ENCODE assay signal across 9 cellular contexts in the genomic region with DNA sequence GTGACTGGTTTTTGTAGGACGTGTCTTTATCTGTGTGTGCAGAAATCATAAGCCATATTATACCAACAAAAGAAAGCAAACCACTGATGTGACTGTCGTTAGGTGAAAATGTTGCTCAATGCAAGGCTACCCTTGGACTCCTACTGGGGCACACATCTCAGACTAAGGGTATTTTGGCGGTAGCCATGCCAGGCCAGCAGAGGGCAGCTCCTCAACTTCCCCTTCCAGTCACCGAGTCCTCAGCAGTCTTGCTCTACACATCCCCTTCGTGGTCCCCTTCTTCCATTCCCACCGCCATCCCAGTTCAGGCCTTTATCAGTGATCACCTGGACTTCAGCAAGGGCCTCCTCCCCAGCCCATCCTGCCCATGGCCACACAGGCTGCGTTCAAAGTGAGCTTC.
A peak's percentile ranks its signal among the peaks of the same experiment; 100 is the strongest.
DNase-seq lines count a peak whose midpoint lies in the region; ATAC-seq and TF ChIP-seq lines count a peak whose summit lies in the region.
"Had no signal": no experiment of that assay in that cellular context is flagged by ENCODE, and none has a peak within 500 bp of the region (broad histone marks: within the 10 kb centered on the region; RNA-seq: fewer than 3 reads in every experiment).

No MANE protein-coding gene starts in this region.

- peaks cover 12% of the 10 kb centered on the region for H3K27me3 Mint-ChIP-seq in activated T-helper 17 cell treated with anti-CD3 and anti-CD28 coated beads, Interleukin-2, amount 50 U/mL, for 72 hours
- H3K27me3 Mint-ChIP-seq in natural killer cell treated with Interleukin-12 subunit alpha and Interleukin-12 subunit beta and Interleukin-15 and Interleukin-18, amount 100 ng/mL, for 72 hours: peaks cover 1 to 12% of the 10 kb centered on the region in 2 donors

- no peak overlapping the region for H3K27ac Mint-ChIP-seq in activated T-helper 17 cell treated with anti-CD3 and anti-CD28 coated beads, Interleukin-2, amount 50 U/mL, for 72 hours
- peak overlapping the region; percentile 5 to 14 for H3K27ac Mint-ChIP-seq in natural killer cell treated with Interleukin-12 subunit alpha and Interleukin-12 subunit beta and Interleukin-15 and Interleukin-18, amount 100 ng/mL, for 72 hours
- H3K27ac Mint-ChIP-seq: IgD-negative memory B cell had no signal

- peak; percentile 54 for TF ChIP-seq CTCF in LNCaP clone FGC (IDR thresholded peaks at IDR 0.05; ENCODE audit: control insufficient read depth, extremely low read depth, insufficient read depth)

- no peaks in the 10 kb centered on the region for H3K9me3 Mint-ChIP-seq in activated T-helper 17 cell treated with anti-CD3 and anti-CD28 coated beads, Interleukin-2, amount 50 U/mL, for 72 hours
- H3K9me3 Mint-ChIP-seq in natural killer cell treated with Interleukin-12 subunit alpha and Interleukin-12 subunit beta and Interleukin-15 and Interleukin-18, amount 100 ng/mL, for 72 hours: no peaks in the 10 kb centered on the region
- H3K9me3 Mint-ChIP-seq: IgD-negative memory B cell had no signal

- peak; percentile 19 for DNase-seq in NCI-H1694 (lab: John Stamatoyannopoulos, UW)
- no peak for DNase-seq in NCI-H1694 treated with DMSO at 0.1 percent for 48 hours (lab: John Stamatoyannopoulos, UW)
- no peak for DNase-seq in LNCaP clone FGC (ENCODE audit: low read depth)
- no peak for DNase-seq in natural killer cell treated with Interleukin-12 subunit alpha and Interleukin-12 subunit beta and Interleukin-15 and Interleukin-18, amount 100 ng/mL, for 72 hours (ENCODE audit: low spot score)
- no peak for DNase-seq in glomerular visceral epithelial cell (ENCODE audit: extremely low spot score)

- ATAC-seq in activated T-helper 17 cell treated with anti-CD3 and anti-CD28 coated beads, Interleukin-2, amount 50 U/mL, for 72 hours (replicated peaks): peak; percentile 45
- peak; percentile 67 to 70 for ATAC-seq in natural killer cell treated with Interleukin-12 subunit alpha and Interleukin-12 subunit beta and Interleukin-15 and Interleukin-18, amount 100 ng/mL, for 72 hours
- ATAC-seq in GM18858 (IDR thresholded peaks at IDR 0.05; ENCODE audit: unreplicated experiment) (no peak), HG03039 (IDR thresholded peaks at IDR 0.05; ENCODE audit: unreplicated experiment) (no peak)

- no peaks in the 10 kb centered on the region for H3K36me3 Mint-ChIP-seq in activated T-helper 17 cell treated with anti-CD3 and anti-CD28 coated beads, Interleukin-2, amount 50 U/mL, for 72 hours (ENCODE audit: low read depth)
- no peaks in the 10 kb centered on the region for H3K36me3 Mint-ChIP-seq in natural killer cell treated with Interleukin-12 subunit alpha and Interleukin-12 subunit beta and Interleukin-15 and Interleukin-18, amount 100 ng/mL, for 72 hours

- no peak overlapping the region for H3K4me3 ChIP-seq in LNCaP clone FGC (ENCODE audit: low read depth, low read length)

- H3K4me3 Mint-ChIP-seq in activated T-helper 17 cell treated with anti-CD3 and anti-CD28 coated beads, Interleukin-2, amount 50 U/mL, for 72 hours: no peak overlapping the region
- peak overlapping the region; percentile 30 for H3K4me3 Mint-ChIP-seq in natural killer cell treated with Interleukin-12 subunit alpha and Interleukin-12 subunit beta and Interleukin-15 and Interleukin-18, amount 100 ng/mL, for 72 hours

- H3K4me1 Mint-ChIP-seq in activated T-helper 17 cell treated with anti-CD3 and anti-CD28 coated beads, Interleukin-2, amount 50 U/mL, for 72 hours: no peaks in the 10 kb centered on the region
- peaks cover 19 to 34% of the 10 kb centered on the region in 2 donors for H3K4me1 Mint-ChIP-seq in natural killer cell treated with Interleukin-12 subunit alpha and Interleukin-12 subunit beta and Interleukin-15 and Interleukin-18, amount 100 ng/mL, for 72 hours (ENCODE audit: low read depth in 2 of 2)
- H3K4me1 Mint-ChIP-seq: IgD-negative memory B cell had no signal

Comparison
In these comparisons a context has a peak if more than half of its experiments do, and no peak if none do; other contexts are left out.
1. ATAC-seq: peak in activated T-helper 17 cell treated with anti-CD3 and anti-CD28 coated beads, Interleukin-2, amount 50 U/mL, for 72 hours (single experiment) and natural killer cell treated with Interleukin-12 subunit alpha and Interleukin-12 subunit beta and Interleukin-15 and Interleukin-18, amount 100 ng/mL, for 72 hours (2 of 2); none in GM18858 (single experiment) and HG03039 (single experiment).